8 cellular contexts compared by ENCODE assay signal in the genomic region with DNA sequence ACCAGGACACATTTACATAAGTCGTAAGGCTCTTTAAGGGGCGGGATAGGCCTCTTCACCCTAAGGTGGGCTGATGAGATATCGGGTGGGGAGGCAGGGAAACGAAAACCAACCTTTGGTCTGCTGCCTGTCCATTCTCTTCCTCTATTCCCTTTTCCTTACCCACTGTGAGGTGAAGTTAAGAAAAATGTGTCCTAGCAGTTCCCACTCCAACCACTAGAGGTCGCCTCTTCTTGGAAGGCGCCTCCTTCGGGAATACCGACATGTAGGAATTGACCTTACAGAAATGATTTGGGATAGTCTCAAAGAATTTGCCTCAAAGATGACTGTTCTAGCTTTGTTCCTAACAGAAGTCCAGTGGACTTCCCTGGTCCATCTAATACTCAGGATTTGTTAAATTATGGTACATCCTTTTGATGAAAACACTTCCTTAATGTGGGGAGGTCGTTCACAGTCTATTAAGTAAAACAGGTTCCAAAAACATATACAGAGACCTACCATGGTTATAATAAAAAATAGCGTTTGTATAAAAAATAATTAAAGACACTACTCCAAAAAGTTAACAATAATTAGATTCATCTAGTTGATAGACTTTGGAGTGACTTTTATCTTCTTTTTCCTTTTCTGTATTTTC. TPM values are rescaled to one million over a fixed set of nuclear protein-coding genes. Genes with fewer than 3 reads are reported as not detected.
DNase-seq lines count a peak whose midpoint lies in the region; ATAC-seq and TF ChIP-seq lines count a peak whose summit lies in the region.

No MANE protein-coding gene starts in this region.

- TF ChIP-seq CTCF in LNCAP (IDR thresholded peaks at IDR 0.05) (peak; percentile 97), SU-DHL-6 (IDR thresholded peaks at IDR 0.05; ENCODE audit: insufficient read depth, low read length, poor library complexity, severe bottlenecking) (peak; percentile 99), psoas muscle (IDR thresholded peaks at IDR 0.05) (peak; percentile 97)

- no peaks in the 10 kb centered on the region for H3K36me3 Mint-ChIP-seq in activated T-cell treated with anti-CD3 and anti-CD28 coated beads, Interleukin-2, amount 50 U/mL, for 4 hours (ENCODE audit: insufficient read depth)

- H3K9me3 ChIP-seq in SU-DHL-6 (ENCODE audit: insufficient read depth, low read length) (no peaks in the 10 kb centered on the region), psoas muscle (no peaks in the 10 kb centered on the region)

- H3F3A ChIP-seq in SU-DHL-6 (ENCODE audit: insufficient read depth) = no peaks in the 10 kb centered on the region

- 26 to 27% (median 27%) methylated on average over 10 of the region's 10 CpGs for WGBS in psoas muscle, 3 donors

- no peak overlapping the region for H3K9ac ChIP-seq in SU-DHL-6 (ENCODE audit: low read length)

- H3K27me3 ChIP-seq in SU-DHL-6 (ENCODE audit: low read length) (no peaks in the 10 kb centered on the region), psoas muscle (ENCODE audit: insufficient read depth in 3 of 3, low read length in 2 of 3) (no peaks in the 10 kb centered on the region)

- H4K20me1 ChIP-seq in SU-DHL-6 (ENCODE audit: low read depth, low read length) = no peaks in the 10 kb centered on the region

- no peaks in the 10 kb centered on the region for H3K79me2 ChIP-seq in SU-DHL-6 (ENCODE audit: insufficient read depth, low read length)

- no peaks in the 10 kb centered on the region for H3K27me3 Mint-ChIP-seq in activated T-cell treated with anti-CD3 and anti-CD28 coated beads, Interleukin-2, amount 50 U/mL, for 4 hours (ENCODE audit: low read depth)

- no peak overlapping the region for H3K4me2 ChIP-seq in SU-DHL-6 (ENCODE audit: low read depth, low read length, poor library complexity, severe bottlenecking)

- H3K36me3 ChIP-seq in SU-DHL-6 (ENCODE audit: low read length) = no peaks in the 10 kb centered on the region
- H3K36me3 ChIP-seq in psoas muscle (ENCODE audit: insufficient read depth in 1 of 2, low read depth in 1 of 2) = peaks cover 0 to 3% of the 10 kb centered on the region in 2 donors

- H3K4me1 Mint-ChIP-seq in activated T-cell treated with anti-CD3 and anti-CD28 coated beads, Interleukin-2, amount 50 U/mL, for 4 hours (ENCODE audit: low read depth) = peaks cover 35% of the 10 kb centered on the region

- intact Hi-C loops in psoas muscle (cut with DNase I) = loop anchor here in 1 of 2 donors (5.0 kb wide), 1 partner anchor 517 kb away; no protein-coding TSS in a partner anchor

- H3K4me1 ChIP-seq in psoas muscle = peaks cover 4% of the 10 kb centered on the region

- H2AFZ ChIP-seq in SU-DHL-6 (ENCODE audit: low read depth, low read length, severe bottlenecking) = no peak overlapping the region

- no peaks in the 10 kb centered on the region for H3K9me2 ChIP-seq in SU-DHL-6 (replicated peaks; ENCODE audit: insufficient read depth, low read length)

- peak; percentile 30 for DNase-seq in activated T-cell treated with anti-CD3 and anti-CD28 coated beads, Interleukin-2, amount 50 U/mL, for 4 hours
- DNase-seq in activated T-cell treated with anti-CD3 and anti-CD28 coated beads, Interleukin-2, amount 50 U/mL, for 1 hour = no peak
- peak; percentile 63 for DNase-seq in foreskin melanocyte
- no peak for DNase-seq in psoas muscle
- DNase-seq in NOMO-1 treated with dmso at 0.1 percent for 144 hours (lab: John Stamatoyannopoulos, UW; ENCODE audit: unreplicated experiment) = no peak

- no peak for ATAC-seq in activated T-cell treated with anti-CD3 and anti-CD28 coated beads, Interleukin-2, amount 50 U/mL, for 4 hours
- ATAC-seq in psoas muscle (peak in 2 of 4 donors; percentile 42 to 77), HG03378 (IDR thresholded peaks at IDR 0.05; ENCODE audit: unreplicated experiment) (no peak)

- H3K9me3 Mint-ChIP-seq in activated T-cell treated with anti-CD3 and anti-CD28 coated beads, Interleukin-2, amount 50 U/mL, for 4 hours = no peaks in the 10 kb centered on the region

- no peak overlapping the region for H3K4me3 ChIP-seq in SU-DHL-6 (ENCODE audit: insufficient read depth, low read length, poor library complexity, severe bottlenecking)
- H3K4me3 ChIP-seq in psoas muscle = no peak overlapping the region

- H3K4me3 Mint-ChIP-seq in activated T-cell treated with anti-CD3 and anti-CD28 coated beads, Interleukin-2, amount 50 U/mL, for 4 hours = no peak overlapping the region

- H3K27ac ChIP-seq in SU-DHL-6 (ENCODE audit: low read depth, low read length) (no peak overlapping the region), psoas muscle (no peak overlapping the region)

RNA-seq across cellular contexts. Expression of gene AZIN2, which starts 14.1 kb away (rescaled TPM):
- 1 to 10 TPM in 2 of 3 donors, under 1 TPM in 1; 0.30 to 2.2 (median 1.4) TPM for total RNA-seq in activated T-cell treated with anti-CD3 and anti-CD28 coated beads, Interleukin-2, amount 50 U/mL, for 4 hours
- 1 to 10 TPM in 2 of 4 donors, under 1 TPM in 2; 0.17 to 3.5 (median 1.1) TPM for total RNA-seq in psoas muscle
- 1 to 10 TPM in 1 of 3 donors, under 1 TPM in 2; 0.25 to 1.7 (median 0.61) TPM for polyA plus RNA-seq in psoas muscle

RNA-seq across cellular contexts. Expression of gene AK2, which starts 58.4 kb away (rescaled TPM):
- 100 to 1,000 TPM; 320 to 346 (median 334) TPM for total RNA-seq in activated T-cell treated with anti-CD3 and anti-CD28 coated beads, Interleukin-2, amount 50 U/mL, for 4 hours
- 100 to 1,000 TPM; 108 to 206 (median 130) TPM for total RNA-seq in psoas muscle
- polyA plus RNA-seq in psoas muscle = 100 to 1,000 TPM; 152 to 270 (median 169) TPM

Comparison
In these comparisons a context has a peak if more than half of its experiments do, and no peak if none do; other contexts are left out.
1. DNase-seq: peak in activated T-cell treated with anti-CD3 and anti-CD28 coated beads, Interleukin-2, amount 50 U/mL, for 4 hours (single experiment) and foreskin melanocyte (single experiment); none in activated T-cell treated with anti-CD3 and anti-CD28 coated beads, Interleukin-2, amount 50 U/mL, for 1 hour (single experiment), psoas muscle (0 of 2) and NOMO-1 treated with dmso at 0.1 percent for 144 hours (single experiment).
2. Peak in every context shown above with its lines, with median percentiles within 50 percentile points of each other: CTCF ChIP-seq.